ENCODE assay signal across 14 cellular contexts in genomic region chr11:27055065-27055682, GRCh38. TPM values are rescaled to one million over a fixed set of nuclear protein-coding genes. Genes with fewer than 3 reads are reported as not detected.
DNase-seq lines count a peak whose midpoint lies in the region; ATAC-seq, FAIRE-seq and TF ChIP-seq lines count a peak whose summit lies in the region.
"Had no signal": no experiment of that assay in that cellular context is flagged by ENCODE, and none has a peak within 500 bp of the region (broad histone marks: within the 10 kb centered on the region; RNA-seq: fewer than 3 reads in every experiment).

No MANE protein-coding gene starts in this region.

- in situ Hi-C loops in Caki2 (cut with HindIII; ENCODE audit: low pct_unique_long_range_greater_than_20kb, low sequenced_read_pairs), result no loop called here

- DNase-seq in Caki2 (ENCODE audit: low read depth) (peak; percentile 78), RKO (ENCODE audit: low spot score) (peak; percentile 11), fibroblast of mammary gland (ENCODE audit: low read depth) (peak; percentile 65), myocyte (ENCODE audit: low read depth) (peak; percentile 83), KG1 (lab: John Stamatoyannopoulos, UW) (no peak), frontal cortex (ENCODE audit: low spot score in 2 of 2) (no peak)
- DNase-seq: activated CD4-positive, CD25-positive, alpha-beta regulatory T cell; anterior cingulate cortex; NCI-H69; stimulated activated CD4-positive, alpha-beta T cell treated with anti-CD3 and anti-CD28 coated beads, Interleukin-15, amount 100 ng/mL, for 24 hours had no signal

- TF ChIP-seq CTCF in fibroblast of mammary gland (conservative IDR thresholded peaks at IDR 0.05; ENCODE audit: control insufficient read depth, insufficient read depth, low read depth, low read length), result no peak

- ATAC-seq in HG03469 (IDR thresholded peaks at IDR 0.05; ENCODE audit: unreplicated experiment) (no peak), GM21528 (IDR thresholded peaks at IDR 0.05; ENCODE audit: low FRiP score, unreplicated experiment) (no peak)

- no peak overlapping the region for H3K4me3 ChIP-seq in fibroblast of mammary gland (ENCODE audit: control insufficient read depth, low read depth, low read length)
- H3K4me3 ChIP-seq: BLaER1, neural progenitor cell had no signal

- no peak for FAIRE-seq in frontal cortex (lab: Jason Lieb, UNC)

RNA-seq across cellular contexts. Expression of gene BBOX1, which starts 14.6 kb away (rescaled TPM):
- total RNA-seq in Caki2 (2014; rRNA removed; shearing (Covaris generic); ENCODE audit: low replicate concordance), result not detected in 2 replicates
- total RNA-seq in myocyte, result 0.16 TPM in 1 of 2 replicates, not detected in the other
- polyA plus RNA-seq in myocyte (2012), result 0.68 TPM
- 2.4 TPM for total RNA-seq in frontal cortex

Comparison
In these comparisons a context has a peak if more than half of its experiments do, and no peak if none do; other contexts are left out.
1. DNase-seq: peak in Caki2 (single experiment), RKO (single experiment), fibroblast of mammary gland (single experiment) and myocyte (single experiment); none in KG1 (single experiment) and frontal cortex (0 of 2).